1 cellular context compared by ENCODE assay signal in genomic region chr2:234980476-234981187, GRCh38.
TF ChIP-seq lines count a peak whose summit lies in the region.

No MANE protein-coding gene starts in this region.

TF ChIP-seq in HEK293, 187 proteins besides CTCF, POLR2A, EP300 and RAD21 (continued from another document):
- no peak for TF ChIP-seq RBAK (tag by site-specific recombination; IDR thresholded peaks at IDR 0.05)
- TF ChIP-seq ZBTB6 (tag by site-specific recombination; IDR thresholded peaks at IDR 0.05) = no peak
- no peak for TF ChIP-seq PRDM6 (tag by site-specific recombination; IDR thresholded peaks at IDR 0.05)
- TF ChIP-seq ZSCAN30 (tag by site-specific recombination; IDR thresholded peaks at IDR 0.05) = no peak
- no peak for TF ChIP-seq ZNF133 (tag by site-specific recombination; IDR thresholded peaks at IDR 0.05)
- TF ChIP-seq ZNF76 (tag by site-specific recombination; IDR thresholded peaks at IDR 0.05; ENCODE audit: borderline replicate concordance, low read depth) = no peak
- TF ChIP-seq ZNF391 (tag by site-specific recombination; IDR thresholded peaks at IDR 0.05; ENCODE audit: borderline replicate concordance, low read depth) = no peak
- TF ChIP-seq, protein P1, sequence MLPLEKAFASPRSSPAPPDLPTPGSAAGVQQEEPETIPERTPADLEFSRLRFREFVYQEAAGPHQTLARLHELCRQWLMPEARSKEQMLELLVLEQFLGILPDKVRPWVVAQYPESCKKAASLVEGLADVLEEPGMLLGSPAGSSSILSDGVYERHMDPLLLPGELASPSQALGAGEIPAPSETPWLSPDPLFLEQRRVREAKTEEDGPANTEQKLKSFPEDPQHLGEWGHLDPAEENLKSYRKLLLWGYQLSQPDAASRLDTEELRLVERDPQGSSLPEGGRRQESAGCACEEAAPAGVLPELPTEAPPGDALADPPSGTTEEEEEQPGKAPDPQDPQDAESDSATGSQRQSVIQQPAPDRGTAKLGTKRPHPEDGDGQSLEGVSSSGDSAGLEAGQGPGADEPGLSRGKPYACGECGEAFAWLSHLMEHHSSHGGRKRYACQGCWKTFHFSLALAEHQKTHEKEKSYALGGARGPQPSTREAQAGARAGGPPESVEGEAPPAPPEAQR (tag by site-specific recombination; IDR thresholded peaks at IDR 0.05) = no peak
- TF ChIP-seq ZNF221 (tag by site-specific recombination; IDR thresholded peaks at IDR 0.05; ENCODE audit: borderline replicate concordance) = no peak
- no peak for TF ChIP-seq ZNF488 (tag by site-specific recombination; IDR thresholded peaks at IDR 0.05)
- no peak for TF ChIP-seq ZXDB (tag by site-specific recombination; IDR thresholded peaks at IDR 0.05)
- TF ChIP-seq ZNF571 (tag by site-specific recombination; IDR thresholded peaks at IDR 0.05) = no peak
- TF ChIP-seq GLIS2 (tag by site-specific recombination; IDR thresholded peaks at IDR 0.05) = no peak
- no peak for TF ChIP-seq ZBTB10 (tag by site-specific recombination; IDR thresholded peaks at IDR 0.05)
- TF ChIP-seq, protein P2, sequence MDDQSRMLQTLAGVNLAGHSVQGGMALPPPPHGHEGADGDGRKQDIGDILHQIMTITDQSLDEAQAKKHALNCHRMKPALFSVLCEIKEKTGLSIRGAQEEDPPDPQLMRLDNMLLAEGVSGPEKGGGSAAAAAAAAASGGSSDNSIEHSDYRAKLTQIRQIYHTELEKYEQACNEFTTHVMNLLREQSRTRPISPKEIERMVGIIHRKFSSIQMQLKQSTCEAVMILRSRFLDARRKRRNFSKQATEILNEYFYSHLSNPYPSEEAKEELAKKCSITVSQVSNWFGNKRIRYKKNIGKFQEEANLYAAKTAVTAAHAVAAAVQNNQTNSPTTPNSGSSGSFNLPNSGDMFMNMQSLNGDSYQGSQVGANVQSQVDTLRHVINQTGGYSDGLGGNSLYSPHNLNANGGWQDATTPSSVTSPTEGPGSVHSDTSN (CRISPR knock-in tag; IDR thresholded peaks at IDR 0.05) = no peak
- no peak for TF ChIP-seq GFI1B (tag by site-specific recombination; IDR thresholded peaks at IDR 0.05)
- TF ChIP-seq ZFP69B (tag by site-specific recombination; IDR thresholded peaks at IDR 0.05) = no peak
- no peak for TF ChIP-seq ZNF354C (tag by site-specific recombination; IDR thresholded peaks at IDR 0.05; ENCODE audit: borderline replicate concordance, low read depth)
